Comparison of ENCODE assay signal across 17 cellular contexts in the genomic region with DNA sequence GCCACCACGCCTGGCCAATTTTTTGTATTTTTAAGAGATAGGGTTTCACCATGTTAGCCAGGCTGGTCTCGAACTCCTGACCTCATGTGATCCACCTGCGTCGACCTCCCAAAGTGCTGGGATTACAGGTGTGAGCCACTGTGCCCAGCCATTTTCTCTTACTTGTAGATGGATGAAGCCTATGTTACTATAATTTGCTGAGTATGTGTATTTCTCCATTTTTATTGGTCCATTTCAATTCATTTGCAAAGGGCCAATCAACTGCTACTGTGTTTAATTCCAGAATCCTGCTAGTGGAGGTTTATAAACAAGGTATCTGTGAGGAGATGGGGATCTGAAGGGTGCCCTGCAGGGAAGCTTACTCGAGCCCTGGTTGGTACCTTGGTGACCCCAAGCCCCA.
A peak's percentile ranks its signal among the peaks of the same experiment; 100 is the strongest.
DNase-seq lines count a peak whose midpoint lies in the region; ATAC-seq and TF ChIP-seq lines count a peak whose summit lies in the region.
"Had no signal": no experiment of that assay in that cellular context is flagged by ENCODE, and none has a peak within 500 bp of the region (broad histone marks: within the 10 kb centered on the region; RNA-seq: fewer than 3 reads in every experiment).

No MANE protein-coding gene starts in this region.

- ATAC-seq in Right ventricle myocardium inferior: no peak
- no peak for ATAC-seq in left cardiac atrium
- ATAC-seq in IMR-90 (ENCODE audit: low read depth): no peak
- ATAC-seq in T-cell (replicated peaks in 1 of 4): no peak
- ATAC-seq in stimulated activated memory B cell treated with anti-CD40 and anti-IgM and Interleukin-4, amounts not matched to agents 10 μg/mL and 1 μg/mL and 100 μg/mL, for 72 hours: no peak
- ATAC-seq: HCT116 had no signal

- H3K4me2 ChIP-seq in IMR-90 (ENCODE audit: low read depth, low read length): no peak overlapping the region

- TF ChIP-seq POLR2A in IMR-90 (IDR thresholded peaks at IDR 0.05; ENCODE audit: low read depth, low read length): no peak

- dilution Hi-C loops in IMR-90 (cut with HindIII; ENCODE audit: low sequenced_read_pairs, unreplicated experiment): no loop called here

- no TSS peak for BruUV-seq in IMR-90 (replicated peaks; lab: Mats Ljungman, UMichigan)

- intact Hi-C loops in Right ventricle myocardium inferior (cut with DNase I): no loop called here
- intact Hi-C loops in left cardiac atrium (cut with DNase I): no loop called here
- intact Hi-C loops in IMR-90 (cut with micrococcal nuclease): no loop called here
- intact Hi-C loops in ascending aorta (cut with DNase I): no loop called here

- WGBS in IMR-90 (ENCODE audit: extremely low coverage in 2 of 2, insufficient read length in 1 of 2), 2 experiments: 90% methylated on average over 2 of the region's 5 CpGs; no CpG with 5 or more reads in 1 of the 2 experiments

- no peak overlapping the region for H2AFZ ChIP-seq in IMR-90 (replicated peaks; ENCODE audit: low read length, poor library complexity)

- H3K4me3 Mint-ChIP-seq in T-cell: no peak overlapping the region
- no peak overlapping the region for H3K4me3 Mint-ChIP-seq in stimulated activated memory B cell treated with anti-CD40 and anti-IgM and Interleukin-4, amounts not matched to agents 10 μg/mL and 1 μg/mL and 100 μg/mL, for 72 hours

- DNase-seq in Right ventricle myocardium inferior (ENCODE audit: missing footprints) (peak; percentile 23), left cardiac atrium (no peak), IMR-90 (no peak), T-cell (no peak), NCI-H510A (lab: John Stamatoyannopoulos, UW) (no peak), MV-4-11 (lab: John Stamatoyannopoulos, UW) (no peak), ascending aorta (ENCODE audit: low spot score in 2 of 2) (no peak)
- DNase-seq: GDM1, GOT3, NCI-H1105, NCI-H2081, NCI-H446 treated with DMSO at 0.1 percent for 48 hours, OCI-M1, SHP77 had no signal

- no peaks in the 10 kb centered on the region for H3K79me1 ChIP-seq in IMR-90 (ENCODE audit: low read depth in 1 of 2, low read length in 2 of 2)

- no peak overlapping the region for H2BK120ac ChIP-seq in IMR-90 (ENCODE audit: low read depth, low read length)

- no peaks in the 10 kb centered on the region for H3K36me3 Mint-ChIP-seq in T-cell
- H3K36me3 Mint-ChIP-seq in stimulated activated memory B cell treated with anti-CD40 and anti-IgM and Interleukin-4, amounts not matched to agents 10 μg/mL and 1 μg/mL and 100 μg/mL, for 72 hours: no peaks in the 10 kb centered on the region

- POLR2A ChIA-PET in IMR-90 (lab: Charles Lee; ENCODE audit: unreplicated experiment) (no interaction called here), T-cell (lab: Charles Lee) (no interaction called here)

- no peak overlapping the region for H3K18ac ChIP-seq in IMR-90 (ENCODE audit: low read depth, low read length)

- H4K8ac ChIP-seq in IMR-90 (ENCODE audit: low read depth in 2 of 2, low read length in 2 of 2): no peak overlapping the region

- TF ChIP-seq CTCF in IMR-90 (conservative IDR thresholded peaks at IDR 0.05; ENCODE audit: low read depth, low read length) (no peak), ascending aorta (IDR thresholded peaks at IDR 0.05) (no peak)

- H3K27ac ChIP-seq in IMR-90 (ENCODE audit: insufficient read depth, low read length) (no peak overlapping the region), ascending aorta (no peak overlapping the region)
- H3K27ac ChIP-seq: SK-N-MC had no signal

- no peak overlapping the region for H4K91ac ChIP-seq in IMR-90 (ENCODE audit: insufficient read depth, low read depth, low read length)

- H2AK9ac ChIP-seq in IMR-90 (replicated peaks; ENCODE audit: low read depth, low read length, poor library complexity): no peak overlapping the region

- H2BK20ac ChIP-seq in IMR-90 (ENCODE audit: low read depth, low read length): no peak overlapping the region

- H2BK5ac ChIP-seq in IMR-90 (ENCODE audit: low read depth, low read length, poor library complexity, severe bottlenecking): no peak overlapping the region

- H3K27me3 ChIP-seq in IMR-90 (ENCODE audit: control insufficient read depth, insufficient read depth, low read length) (no peaks in the 10 kb centered on the region), ascending aorta (no peaks in the 10 kb centered on the region)

- no peak overlapping the region for H3K56ac ChIP-seq in IMR-90 (ENCODE audit: extremely low read depth, insufficient read depth, low read length)

- in situ Hi-C loops in IMR-90 (cut with MboI; ENCODE audit: low sequenced_read_pairs): no loop called here

- H4K5ac ChIP-seq in IMR-90 (ENCODE audit: low read depth, low read length): no peak overlapping the region

- H3K4me1 ChIP-seq in IMR-90 (ENCODE audit: control insufficient read depth, insufficient read depth, low read length) (peaks cover 6% of the 10 kb centered on the region), ascending aorta (no peaks in the 10 kb centered on the region)

- H3K27ac Mint-ChIP-seq in T-cell: peak overlapping the region; percentile 87 to 90
- peak overlapping the region; percentile 95 for H3K27ac Mint-ChIP-seq in stimulated activated memory B cell treated with anti-CD40 and anti-IgM and Interleukin-4, amounts not matched to agents 10 μg/mL and 1 μg/mL and 100 μg/mL, for 72 hours

- H3K9me3 Mint-ChIP-seq in T-cell: peaks cover 0 to 10% (median 3%) of the 10 kb centered on the region in 3 donors
- no peaks in the 10 kb centered on the region for H3K9me3 Mint-ChIP-seq in stimulated activated memory B cell treated with anti-CD40 and anti-IgM and Interleukin-4, amounts not matched to agents 10 μg/mL and 1 μg/mL and 100 μg/mL, for 72 hours

- no peaks in the 10 kb centered on the region for H3K27me3 Mint-ChIP-seq in T-cell
- H3K27me3 Mint-ChIP-seq in stimulated activated memory B cell treated with anti-CD40 and anti-IgM and Interleukin-4, amounts not matched to agents 10 μg/mL and 1 μg/mL and 100 μg/mL, for 72 hours: no peaks in the 10 kb centered on the region

- TF ChIP-seq RAD21 in IMR-90 (IDR thresholded peaks at IDR 0.05; ENCODE audit: low read length): no peak

- H2BK15ac ChIP-seq in IMR-90 (ENCODE audit: low read depth, low read length): no peak overlapping the region

- no peak overlapping the region for H3K4ac ChIP-seq in IMR-90 (ENCODE audit: low read depth, low read length)

- CTCF ChIA-PET in IMR-90 (lab: Yijun Ruan, JAX) (no interaction called here), T-cell (lab: Charles Lee) (no interaction called here)

- no peaks in the 10 kb centered on the region for H3K9me3 ChIP-seq in IMR-90 (ENCODE audit: control insufficient read depth, insufficient read depth, low read length)
- H3K9me3 ChIP-seq in ascending aorta: no peaks in the 10 kb centered on the region

- no peak overlapping the region for H3K9ac ChIP-seq in IMR-90 (ENCODE audit: low read depth, low read length)

- no peak overlapping the region for H3K4me3 ChIP-seq in IMR-90 (ENCODE audit: insufficient read depth, low read depth, low read length)
- H3K4me3 ChIP-seq in ascending aorta: no peak overlapping the region
- H3K4me3 ChIP-seq: SK-N-MC had no signal

- peaks cover 7% of the 10 kb centered on the region; the same call in 1 of the 2 replicates for H3K9me1 ChIP-seq in IMR-90 (ENCODE audit: insufficient read depth, low read length)

- H4K20me1 ChIP-seq in IMR-90 (ENCODE audit: insufficient read depth, low read length): no peaks in the 10 kb centered on the region

- peaks cover 35 to 49% (median 39%) of the 10 kb centered on the region in 3 donors for H3K4me1 Mint-ChIP-seq in T-cell
- peaks cover 62% of the 10 kb centered on the region for H3K4me1 Mint-ChIP-seq in stimulated activated memory B cell treated with anti-CD40 and anti-IgM and Interleukin-4, amounts not matched to agents 10 μg/mL and 1 μg/mL and 100 μg/mL, for 72 hours

- no peaks in the 10 kb centered on the region for H3K36me3 ChIP-seq in IMR-90 (ENCODE audit: control insufficient read depth, insufficient read depth, low read length)
- H3K36me3 ChIP-seq in ascending aorta: no peaks in the 10 kb centered on the region

- no peak overlapping the region for H3K23ac ChIP-seq in IMR-90 (ENCODE audit: low read depth, low read length)

- H2AK5ac ChIP-seq in IMR-90 (ENCODE audit: low read depth, low read length): no peak overlapping the region

- H3K14ac ChIP-seq in IMR-90 (replicated peaks; ENCODE audit: low read depth, low read length): no peak overlapping the region

TF ChIP-seq in IMR-90, 13 proteins besides CTCF, POLR2A, EP300 and RAD21:
- no peak for TF ChIP-seq CEBPB (IDR thresholded peaks at IDR 0.05; ENCODE audit: low read depth, low read length)
- TF ChIP-seq MAFK (IDR thresholded peaks at IDR 0.05; ENCODE audit: low read depth, low read length): peak; percentile 70
- TF ChIP-seq NFE2L2 (IDR thresholded peaks at IDR 0.05; ENCODE audit: low read depth, low read length): no peak
- TF ChIP-seq BHLHE40 (IDR thresholded peaks at IDR 0.05; ENCODE audit: low read depth, low read length): no peak
- no peak for TF ChIP-seq RFX5 (IDR thresholded peaks at IDR 0.05; ENCODE audit: low read depth, low read length)
- TF ChIP-seq, protein P1, sequence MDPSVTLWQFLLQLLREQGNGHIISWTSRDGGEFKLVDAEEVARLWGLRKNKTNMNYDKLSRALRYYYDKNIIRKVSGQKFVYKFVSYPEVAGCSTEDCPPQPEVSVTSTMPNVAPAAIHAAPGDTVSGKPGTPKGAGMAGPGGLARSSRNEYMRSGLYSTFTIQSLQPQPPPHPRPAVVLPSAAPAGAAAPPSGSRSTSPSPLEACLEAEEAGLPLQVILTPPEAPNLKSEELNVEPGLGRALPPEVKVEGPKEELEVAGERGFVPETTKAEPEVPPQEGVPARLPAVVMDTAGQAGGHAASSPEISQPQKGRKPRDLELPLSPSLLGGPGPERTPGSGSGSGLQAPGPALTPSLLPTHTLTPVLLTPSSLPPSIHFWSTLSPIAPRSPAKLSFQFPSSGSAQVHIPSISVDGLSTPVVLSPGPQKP (IDR thresholded peaks at IDR 0.05; ENCODE audit: borderline replicate concordance, low read depth, low read length): no peak
- no peak for TF ChIP-seq RCOR1 (IDR thresholded peaks at IDR 0.05; ENCODE audit: insufficient replicate concordance, low read length)
- no peak for TF ChIP-seq SMC3 (IDR thresholded peaks at IDR 0.05; ENCODE audit: low read depth, low read length)
